ENCODE assay signal across 7 cellular contexts in the genomic region with DNA sequence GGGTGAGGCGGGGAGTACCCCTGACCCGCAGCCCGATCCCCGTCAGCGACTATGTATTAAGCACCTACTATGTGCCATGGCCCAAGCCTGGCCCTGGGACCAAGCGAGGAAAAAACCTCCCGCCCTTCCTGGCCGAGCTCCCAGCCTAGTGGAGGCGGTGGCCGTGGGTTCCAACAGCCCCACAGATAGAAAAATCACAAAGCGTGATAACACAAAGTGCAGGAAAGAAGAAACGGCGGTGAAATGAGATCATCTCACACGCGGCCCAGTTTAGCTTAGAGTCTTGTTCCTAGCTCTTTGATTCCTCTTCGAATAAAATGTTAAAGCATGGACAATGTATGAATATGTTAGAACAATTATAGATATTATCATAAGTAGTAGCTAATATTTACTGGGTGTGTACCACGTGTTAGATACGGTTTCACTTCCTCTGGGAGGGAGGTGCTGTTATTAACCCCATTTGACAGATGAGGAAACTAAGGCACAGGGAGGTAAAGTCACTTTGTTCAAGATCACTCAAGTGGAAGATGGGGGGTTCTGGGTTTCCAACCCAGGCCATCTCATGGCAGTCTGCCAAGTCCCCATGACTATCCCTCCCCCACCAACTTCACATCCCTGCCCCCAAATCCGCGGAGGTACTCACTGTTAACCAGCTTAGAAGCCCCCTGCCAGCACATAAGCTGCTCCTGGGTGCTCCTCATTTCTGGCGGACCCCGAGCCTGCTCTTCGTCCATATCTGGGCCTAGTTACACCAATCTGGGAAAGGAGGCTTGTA. TPM values are rescaled to one million over a fixed set of nuclear protein-coding genes. Genes with fewer than 3 reads are reported as not detected.
DNase-seq lines count a peak whose midpoint lies in the region; ATAC-seq and TF ChIP-seq lines count a peak whose summit lies in the region.

No MANE protein-coding gene starts in this region.

- POLR2A ChIA-PET in HEK293 (lab: Yijun Ruan, JAX): interaction anchor here (0.7 to 1.9 kb wide), 25 partner anchors 10 to 1431 kb away, joined by 3 to 26 read pairs (median 4); a partner anchor contains a TSS

- no peak for ATAC-seq in HG03442 (IDR thresholded peaks at IDR 0.05; ENCODE audit: unreplicated experiment)

- no peak for TF ChIP-seq POLR2A in spleen (IDR thresholded peaks at IDR 0.05)
- TF ChIP-seq POLR2A in thyroid gland (IDR thresholded peaks at IDR 0.05): no peak

- DNase-seq in NT2/D1 (ENCODE audit: low read depth, low spot score) (no peak), spleen (no peak), thyroid gland (no peak), D341Med (ENCODE audit: low spot score) (no peak)
- DNase-seq in effector memory CD4-positive, alpha-beta T cell: no peak

- H3K4me3 ChIP-seq in HEK293 (ENCODE audit: low read depth, low read length) (no peak overlapping the region), NT2/D1 (ENCODE audit: insufficient read length, low read depth) (peak overlapping the region; percentile 36), spleen (peak overlapping the region in 7 of 8 donors; percentile 3 to 65 (median 25)), thyroid gland (replicated peaks in 1 of 3) (no peak overlapping the region)
- H3K4me3 ChIP-seq in effector memory CD4-positive, alpha-beta T cell (ENCODE audit: insufficient read depth, low read depth, low read length, poor library complexity, severe bottlenecking): peak overlapping the region; percentile 53

- peak overlapping the region; percentile 44 for H3K9ac ChIP-seq in NT2/D1 (ENCODE audit: insufficient read length, low read depth)

- peaks cover 44% of the 10 kb centered on the region for H3K27me3 ChIP-seq in NT2/D1 (ENCODE audit: insufficient read depth, insufficient read length)
- no peaks in the 10 kb centered on the region for H3K27me3 ChIP-seq in effector memory CD4-positive, alpha-beta T cell (replicated peaks; ENCODE audit: control insufficient read depth, insufficient read depth, low read length, poor library complexity, severe bottlenecking)
- H3K27me3 ChIP-seq in spleen (replicated peaks in 1 of 7): peaks cover 0 to 64% (median 18%) of the 10 kb centered on the region in 7 donors
- no peaks in the 10 kb centered on the region for H3K27me3 ChIP-seq in thyroid gland

- H3K4me1 ChIP-seq in HEK293 (ENCODE audit: control insufficient read depth, insufficient read depth, low read length): peaks cover 31% of the 10 kb centered on the region
- H3K4me1 ChIP-seq in NT2/D1 (ENCODE audit: insufficient read depth, insufficient read length): peaks cover 12% of the 10 kb centered on the region
- H3K4me1 ChIP-seq in effector memory CD4-positive, alpha-beta T cell (ENCODE audit: control insufficient read depth, insufficient read depth, low read length, poor library complexity, severe bottlenecking): peaks cover 46% of the 10 kb centered on the region
- peaks cover 13 to 79% (median 47%) of the 10 kb centered on the region in 6 donors for H3K4me1 ChIP-seq in spleen
- H3K4me1 ChIP-seq in thyroid gland: peaks cover 4 to 21% of the 10 kb centered on the region in 2 donors

- 10 to 12% (median 10%) methylated on average over 18 to 23 of the region's 23 CpGs for WGBS in spleen, 5 donors
- 20 to 22% methylated on average over 17 to 18 of the region's 23 CpGs for WGBS in thyroid gland, 2 donors

- H3K27ac ChIP-seq in HEK293 (ENCODE audit: extremely low read depth, low read depth, low read length) (no peak overlapping the region), spleen (peak overlapping the region in 4 of 8 donors; percentile 3 to 65 (median 55)), thyroid gland (no peak overlapping the region)
- H3K27ac ChIP-seq in effector memory CD4-positive, alpha-beta T cell (ENCODE audit: insufficient read depth, low read length, poor library complexity, severe bottlenecking): peak overlapping the region; percentile 42

- TF ChIP-seq CTCF in HEK293 (tag by site-specific recombination; IDR thresholded peaks at IDR 0.05) (0 out of 2 replicates have a peak, but pooled peaks have one; percentile 6), spleen (IDR thresholded peaks at IDR 0.05 in 8 of 11, conservative IDR thresholded peaks at IDR 0.05 in 3 of 11) (peak in 1 of 11 experiments; percentile 1), thyroid gland (IDR thresholded peaks at IDR 0.05) (no peak)

- CTCF ChIA-PET in HEK293 (lab: Yijun Ruan, JAX): interaction anchor here (0.5 to 4.7 kb wide), 75 partner anchors 8 to 1376 kb away, joined by 3 to 82 read pairs (median 5); a partner anchor contains a TSS

- no peaks in the 10 kb centered on the region for H3K9me3 ChIP-seq in HEK293 (ENCODE audit: control insufficient read depth, insufficient read depth, low read depth, low read length)
- H3K9me3 ChIP-seq in NT2/D1 (ENCODE audit: insufficient read depth, low read length): no peaks in the 10 kb centered on the region
- H3K9me3 ChIP-seq in effector memory CD4-positive, alpha-beta T cell (ENCODE audit: control insufficient read depth, low read length): no peaks in the 10 kb centered on the region
- H3K9me3 ChIP-seq in spleen: no peaks in the 10 kb centered on the region
- H3K9me3 ChIP-seq in thyroid gland: no peaks in the 10 kb centered on the region

- H3K36me3 ChIP-seq in HEK293 (ENCODE audit: control insufficient read depth in 2 of 2, insufficient read depth in 1 of 2, low read length in 2 of 2) (no peaks in the 10 kb centered on the region; a peak in 1 of 3 replicates), NT2/D1 (ENCODE audit: insufficient read depth, insufficient read length, low read length) (no peaks in the 10 kb centered on the region), spleen (no peaks in the 10 kb centered on the region), thyroid gland (no peaks in the 10 kb centered on the region)
- H3K36me3 ChIP-seq in effector memory CD4-positive, alpha-beta T cell (ENCODE audit: control insufficient read depth, insufficient read depth, low read length): no peaks in the 10 kb centered on the region

- intact Hi-C loops in spleen (cut with DNase I; ENCODE audit: low total_unique reads) (no loop called here), thyroid gland (cut with DNase I) (no loop called here)

TF ChIP-seq in HEK293, 187 proteins besides CTCF, POLR2A, EP300 and RAD21 (continues in another document):
- TF ChIP-seq ZNF561 (tag by site-specific recombination; IDR thresholded peaks at IDR 0.05; ENCODE audit: borderline replicate concordance) (no peak), ZNF785 (tag by site-specific recombination; IDR thresholded peaks at IDR 0.05) (no peak; the same call in 1 of the 2 replicates), ZNF366 (tag by site-specific recombination; conservative IDR thresholded peaks at IDR 0.05) (peak; percentile 39; the same call in 1 of the 2 replicates), ZNF473 (tag by site-specific recombination; IDR thresholded peaks at IDR 0.05) (no peak), ZNF571 (tag by site-specific recombination; IDR thresholded peaks at IDR 0.05) (no peak), ZBTB21 (tag by site-specific recombination; IDR thresholded peaks at IDR 0.05) (peak; percentile 5; the same call in 1 of the 2 replicates), GLIS1 (tag by site-specific recombination; IDR thresholded peaks at IDR 0.05) (peak; percentile 46), ZNF175 (tag by site-specific recombination; IDR thresholded peaks at IDR 0.05) (no peak), ZNF664 (tag by site-specific recombination; IDR thresholded peaks at IDR 0.05) (peak; percentile 40; the same call in 1 of the 2 replicates), SETDB1 (IDR thresholded peaks at IDR 0.05; ENCODE audit: insufficient read length, low read length) (no peak), GLIS2 (tag by site-specific recombination; IDR thresholded peaks at IDR 0.05) (peak; percentile 78), ZNF433 (tag by site-specific recombination; IDR thresholded peaks at IDR 0.05; ENCODE audit: low read depth) (no peak), ZNF146 (tag by site-specific recombination; IDR thresholded peaks at IDR 0.05) (no peak), ZBTB48 (tag by site-specific recombination; IDR thresholded peaks at IDR 0.05) (no peak), ZNF248 (tag by site-specific recombination; IDR thresholded peaks at IDR 0.05) (no peak)
- TF ChIP-seq, protein P1, sequence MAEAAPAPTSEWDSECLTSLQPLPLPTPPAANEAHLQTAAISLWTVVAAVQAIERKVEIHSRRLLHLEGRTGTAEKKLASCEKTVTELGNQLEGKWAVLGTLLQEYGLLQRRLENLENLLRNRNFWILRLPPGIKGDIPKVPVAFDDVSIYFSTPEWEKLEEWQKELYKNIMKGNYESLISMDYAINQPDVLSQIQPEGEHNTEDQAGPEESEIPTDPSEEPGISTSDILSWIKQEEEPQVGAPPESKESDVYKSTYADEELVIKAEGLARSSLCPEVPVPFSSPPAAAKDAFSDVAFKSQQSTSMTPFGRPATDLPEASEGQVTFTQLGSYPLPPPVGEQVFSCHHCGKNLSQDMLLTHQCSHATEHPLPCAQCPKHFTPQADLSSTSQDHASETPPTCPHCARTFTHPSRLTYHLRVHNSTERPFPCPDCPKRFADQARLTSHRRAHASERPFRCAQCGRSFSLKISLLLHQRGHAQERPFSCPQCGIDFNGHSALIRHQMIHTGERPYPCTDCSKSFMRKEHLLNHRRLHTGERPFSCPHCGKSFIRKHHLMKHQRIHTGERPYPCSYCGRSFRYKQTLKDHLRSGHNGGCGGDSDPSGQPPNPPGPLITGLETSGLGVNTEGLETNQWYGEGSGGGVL (tag by site-specific recombination; IDR thresholded peaks at IDR 0.05): no peak; the same call in 1 of the 2 replicates

RNA-seq across cellular contexts. Expression of a gene that starts 1.2 kb away (rescaled TPM):
- total RNA-seq in spleen (1 to 10 TPM in 6 of 7 donors, not detected in 1; 1.2 to 3.3 (median 2.5) TPM), thyroid gland (1 to 10 TPM in 1 of 4 donors, not detected in 3; 1.6 TPM)
- polyA plus RNA-seq in spleen: 1 to 10 TPM; 1.6 to 4.4 (median 2.3) TPM

RNA-seq across cellular contexts. Expression of a gene that starts 3.2 kb away (rescaled TPM):
- 10 to 100 TPM in 3 of 7 donors, 1 to 10 TPM in 2, under 1 TPM in 1, not detected in 1; 0.83 to 18.1 (median 8.0) TPM for total RNA-seq in spleen
- 10 to 100 TPM in 2 of 3 donors, 1 to 10 TPM in 1; 9.8 to 17.8 (median 16.0) TPM for polyA plus RNA-seq in spleen
- total RNA-seq in thyroid gland: 10 to 100 TPM in 2 of 4 donors, 1 to 10 TPM in 2; 1.1 to 26.3 (median 8.8) TPM

RNA-seq across cellular contexts. Expression of a gene that starts 7.0 kb away (rescaled TPM):
- total RNA-seq in spleen: 1 to 10 TPM in 4 of 7 donors, under 1 TPM in 2, not detected in 1; 0.68 to 2.8 (median 1.1) TPM
- 1 to 10 TPM; 2.4 to 9.7 (median 2.5) TPM for polyA plus RNA-seq in spleen
- total RNA-seq in thyroid gland: 10 to 100 TPM in 1 of 4 donors, 1 to 10 TPM in 3; 3.2 to 10.9 (median 6.9) TPM

RNA-seq across cellular contexts. Expression of a gene that starts 12.7 kb away (rescaled TPM):
- total RNA-seq in spleen (100 to 1,000 TPM; 132 to 215 (median 162) TPM), thyroid gland (10 to 100 TPM in 3 of 4 donors, 1 to 10 TPM in 1; 9.3 to 52.4 (median 19.6) TPM)
- polyA plus RNA-seq in spleen: 100 to 1,000 TPM; 188 to 235 (median 213) TPM

RNA-seq across cellular contexts. Expression of a gene that starts 26.2 kb away (rescaled TPM):
- total RNA-seq in spleen (not detected), thyroid gland (1 to 10 TPM in 1 of 4 donors, not detected in 3; 1.1 TPM)
- polyA plus RNA-seq in spleen: 1 to 10 TPM in 1 of 3 donors, under 1 TPM in 2; 0.33 to 1.5 (median 0.70) TPM

Comparison
In these comparisons a context has a peak if more than half of its experiments do, and no peak if none do; other contexts are left out.
1. H3K4me3 ChIP-seq: peak in NT2/D1 (single experiment), effector memory CD4-positive, alpha-beta T cell (single experiment) and spleen (7 of 8); none in HEK293 (single experiment) and thyroid gland (0 of 3).